In genomic region chr10:24968951-24969350, GRCh38 we compare ENCODE assay signal across 7 cellular contexts. TPM values are rescaled to one million over a fixed set of nuclear protein-coding genes. Genes with fewer than 3 reads are reported as not detected.
"Had no signal": no experiment of that assay in that cellular context is flagged by ENCODE, and none has a peak within 500 bp of the region (broad histone marks: within the 10 kb centered on the region; RNA-seq: fewer than 3 reads in every experiment).

No MANE protein-coding gene starts in this region.

RNA-seq across cellular contexts. Expression of gene ENKUR, which starts 47.0 kb away (rescaled TPM):
- total RNA-seq: endodermal cell, epithelial cell of proximal tubule, esophagus mucosa, gastrocnemius medialis, glomerular endothelial cell, heart right ventricle had no signal
- polyA plus RNA-seq: foreskin keratinocyte had no signal
